ENCODE assay signal across 9 cellular contexts in the genomic region with DNA sequence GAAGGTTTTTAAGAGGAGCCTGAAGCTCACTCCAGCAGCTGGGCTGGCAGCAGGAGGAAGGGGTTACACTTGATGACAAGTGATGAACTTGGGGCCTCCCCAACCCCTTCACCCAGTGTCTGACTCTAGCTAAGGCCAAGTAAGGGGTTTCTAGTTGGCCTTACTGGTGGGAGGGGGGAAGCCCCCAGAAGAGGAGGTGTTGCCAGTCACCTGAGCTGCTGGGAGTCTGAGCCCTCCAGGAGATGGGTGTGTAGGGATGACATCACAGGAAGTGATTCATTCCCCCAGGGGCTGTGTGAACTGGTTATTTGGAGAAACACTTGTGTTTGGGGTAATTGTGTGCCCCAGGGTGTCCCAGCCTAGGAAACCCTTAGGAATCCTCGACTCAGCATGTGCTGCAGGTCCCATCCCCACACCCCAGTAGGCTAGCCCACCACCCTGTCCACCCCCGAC. TPM values are rescaled to one million over a fixed set of nuclear protein-coding genes. Genes with fewer than 3 reads are reported as not detected.
DNase-seq lines count a peak whose midpoint lies in the region; ATAC-seq and TF ChIP-seq lines count a peak whose summit lies in the region.
"Had no signal": no experiment of that assay in that cellular context is flagged by ENCODE, and none has a peak within 500 bp of the region (broad histone marks: within the 10 kb centered on the region; RNA-seq: fewer than 3 reads in every experiment).

No MANE protein-coding gene starts in this region.

- DNase-seq in NCI-H2171 treated with DMSO at 0.1 percent for 48 hours (lab: John Stamatoyannopoulos, UW) (peak; percentile 6), NCI-H2171 (lab: John Stamatoyannopoulos, UW) (no peak), Karpas-422 (peak; percentile 70), hepatic stellate cell (ENCODE audit: low spot score) (peak; percentile 79), spleen (no peak), NCI-H1417 treated with DMSO at 0.1 percent for 48 hours (lab: John Stamatoyannopoulos, UW) (no peak)
- DNase-seq in activated CD8-positive, alpha-beta memory T cell treated with anti-CD3 and anti-CD28 coated beads for 4 hours (ENCODE audit: low read depth in 2 of 2): peak; percentile 25 to 33
- DNase-seq in stimulated activated naive CD8-positive, alpha-beta T cell treated with anti-CD3 and anti-CD28 coated beads, Interleukin-15, Interleukin-2, amounts not matched to agents 100 U/mL and 50 U/mL, for 24 hours: peak; percentile 77

- intact Hi-C loops in spleen (cut with DNase I; ENCODE audit: low total_unique reads): no loop called here

- no peak for TF ChIP-seq CTCF in spleen (IDR thresholded peaks at IDR 0.05 in 8 of 11, conservative IDR thresholded peaks at IDR 0.05 in 3 of 11)

- no peak for TF ChIP-seq POLR2A in spleen (IDR thresholded peaks at IDR 0.05)

- H3K27ac ChIP-seq in Karpas-422 (ENCODE audit: low read length) (no peak overlapping the region), spleen (peak overlapping the region in 1 of 8 donors; percentile 31)

- H3K4me3 ChIP-seq in Karpas-422 (ENCODE audit: low read length): no peak overlapping the region
- no peak overlapping the region for H3K4me3 ChIP-seq in spleen

- 42 to 90% (median 55%) methylated on average over 1 to 2 of the region's 2 CpGs for WGBS in spleen, 5 donors

- H3K79me2 ChIP-seq in Karpas-422 (ENCODE audit: low read length): no peaks in the 10 kb centered on the region

- no peak overlapping the region for H2AFZ ChIP-seq in Karpas-422 (ENCODE audit: low read length)

- peak; percentile 96 for ATAC-seq in stimulated activated naive CD8-positive, alpha-beta T cell treated with anti-CD3 and anti-CD28 coated beads, Interleukin-15, Interleukin-2, amounts not matched to agents 100 U/mL and 50 U/mL, for 24 hours

- H3K9me3 ChIP-seq in Karpas-422 (ENCODE audit: low read length) (no peaks in the 10 kb centered on the region), spleen (no peaks in the 10 kb centered on the region)

- H3K9me2 ChIP-seq in Karpas-422 (replicated peaks; ENCODE audit: insufficient read depth, low read length): no peaks in the 10 kb centered on the region

- H3K9ac ChIP-seq in Karpas-422 (ENCODE audit: low read length): no peak overlapping the region

- H3K36me3 ChIP-seq in Karpas-422 (ENCODE audit: insufficient read depth, low read length): no peaks in the 10 kb centered on the region
- no peaks in the 10 kb centered on the region for H3K36me3 ChIP-seq in spleen

- peaks cover 17% of the 10 kb centered on the region for H3K4me1 ChIP-seq in Karpas-422 (ENCODE audit: low read length)
- H3K4me1 ChIP-seq in spleen: peaks cover 12 to 42% (median 28%) of the 10 kb centered on the region in 6 donors

- no peak overlapping the region for H3K4me2 ChIP-seq in Karpas-422 (ENCODE audit: low read depth, low read length, poor library complexity, severe bottlenecking)

- H3K27me3 ChIP-seq in Karpas-422 (ENCODE audit: low read length) (no peaks in the 10 kb centered on the region), spleen (replicated peaks in 1 of 7) (peaks cover 0 to 17% (median 0%) of the 10 kb centered on the region in 7 donors)

- no peaks in the 10 kb centered on the region for H4K20me1 ChIP-seq in Karpas-422 (ENCODE audit: insufficient read depth, low read depth, low read length)

RNA-seq across cellular contexts. Expression of gene PADI1, which starts 3.1 kb away (rescaled TPM):
- not detected in 2 replicates for total RNA-seq in Karpas-422 (2014; rRNA removed; shearing (Covaris generic); ENCODE audit: low replicate concordance)
- under 1 TPM in 3 of 7 donors, not detected in 4; 0.32 to 0.76 (median 0.46) TPM for total RNA-seq in spleen
- under 1 TPM; 0.03 to 0.29 (median 0.09) TPM for polyA plus RNA-seq in spleen
- polyA plus RNA-seq: AG04450 had no signal

RNA-seq across cellular contexts. Expression of gene PADI3, which starts 40.9 kb away (rescaled TPM):
- not detected in 2 replicates for total RNA-seq in Karpas-422 (2014; rRNA removed; shearing (Covaris generic); ENCODE audit: low replicate concordance)
- total RNA-seq in spleen: not detected
- polyA plus RNA-seq in spleen: not detected

Comparison
In these comparisons a context has a peak if more than half of its experiments do, and no peak if none do; other contexts are left out.
1. DNase-seq: peak in NCI-H2171 treated with DMSO at 0.1 percent for 48 hours (single experiment), Karpas-422 (single experiment), activated CD8-positive, alpha-beta memory T cell treated with anti-CD3 and anti-CD28 coated beads for 4 hours (2 of 2), hepatic stellate cell (single experiment) and stimulated activated naive CD8-positive, alpha-beta T cell treated with anti-CD3 and anti-CD28 coated beads, Interleukin-15, Interleukin-2, amounts not matched to agents 100 U/mL and 50 U/mL, for 24 hours (single experiment); none in NCI-H2171 (single experiment), spleen (single experiment) and NCI-H1417 treated with DMSO at 0.1 percent for 48 hours (single experiment).